Comparison of ENCODE assay signal across 18 cellular contexts in the genomic region with DNA sequence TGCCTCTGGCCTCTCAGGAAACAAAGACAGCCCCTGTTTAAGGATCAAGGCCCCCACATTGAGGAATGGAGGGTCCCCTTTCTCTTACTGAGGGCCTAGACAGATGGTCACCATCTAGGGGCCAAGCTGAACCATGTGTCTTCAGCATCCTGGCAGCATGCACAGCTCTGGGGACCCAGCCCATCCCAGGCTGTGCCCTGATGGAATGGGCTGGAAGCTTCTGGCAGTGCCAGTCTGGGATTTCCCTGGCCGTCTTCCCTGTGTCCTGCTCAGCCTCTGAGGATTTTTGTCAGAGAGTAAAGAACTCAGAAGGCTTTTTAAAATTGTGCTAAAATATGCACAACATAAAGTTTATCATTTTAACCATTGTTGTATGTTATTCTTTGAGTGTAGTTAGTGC.
DNase-seq lines count a peak whose midpoint lies in the region; ATAC-seq and TF ChIP-seq lines count a peak whose summit lies in the region.
"Had no signal": no experiment of that assay in that cellular context is flagged by ENCODE, and none has a peak within 500 bp of the region (broad histone marks: within the 10 kb centered on the region; RNA-seq: fewer than 3 reads in every experiment).

No MANE protein-coding gene starts in this region.

- H3K4me1 Mint-ChIP-seq in glutamatergic neuron (ENCODE audit: low read depth, unreplicated experiment): peaks cover 5% of the 10 kb centered on the region

- H3K36me3 ChIP-seq in sigmoid colon: no peaks in the 10 kb centered on the region
- H3K36me3 ChIP-seq: BLaER1, HAP-1 had no signal

- H3K4me3 Mint-ChIP-seq in glutamatergic neuron (ENCODE audit: unreplicated experiment): no peak overlapping the region
- H3K4me3 Mint-ChIP-seq: CD8-positive, alpha-beta T cell had no signal

- H3K27me3 Mint-ChIP-seq in glutamatergic neuron (ENCODE audit: unreplicated experiment): peaks cover 3% of the 10 kb centered on the region

- H3K4me1 ChIP-seq in sigmoid colon: peaks cover 0 to 67% (median 54%) of the 10 kb centered on the region in 4 donors
- H3K4me1 ChIP-seq: A549, BLaER1, HAP-1 had no signal

- DNase-seq in Ammon's horn (ENCODE audit: low spot score) (peak; percentile 28), globus pallidus (ENCODE audit: low spot score) (peak; percentile 65), midbrain (lab: John Stamatoyannopoulos, UW) (peak; percentile 25), sigmoid colon (no peak), glutamatergic neuron (no peak)
- DNase-seq in activated CD4-positive, CD25-positive, alpha-beta regulatory T cell treated with anti-CD3 and anti-CD28 coated beads, Interleukin-2, amount 50 U/mL, for 72 hours: no peak
- DNase-seq: AML-193; Calu3; CD8-positive, alpha-beta T cell; DND-41; EL had no signal

- peaks cover 2% of the 10 kb centered on the region for H3K9me3 Mint-ChIP-seq in glutamatergic neuron (ENCODE audit: unreplicated experiment)
- H3K9me3 Mint-ChIP-seq: CD8-positive, alpha-beta T cell had no signal

- no peak overlapping the region for H3K4me3 ChIP-seq in sigmoid colon
- H3K4me3 ChIP-seq: A549, BLaER1, GM12878, HAP-1 had no signal

- no peak for TF ChIP-seq POLR2A in sigmoid colon (IDR thresholded peaks at IDR 0.05)

- no peak for TF ChIP-seq CTCF in sigmoid colon (IDR thresholded peaks at IDR 0.05)
- no peak for TF ChIP-seq CTCF in glutamatergic neuron (IDR thresholded peaks at IDR 0.05; ENCODE audit: partially characterized antibody, unreplicated experiment)

- no peak for ATAC-seq in HG02610 (IDR thresholded peaks at IDR 0.05; ENCODE audit: unreplicated experiment)
- ATAC-seq: A549; CD8-positive, alpha-beta T cell; GM12878 had no signal

- intact Hi-C loops in sigmoid colon (cut with DNase I): no loop called here

- peak overlapping the region in 3 of 4 donors; percentile 75 to 87 (median 79) for H3K27ac ChIP-seq in sigmoid colon
- H3K27ac ChIP-seq: 22Rv1, A549, BLaER1, HL-60 had no signal

- no peak for TF ChIP-seq EP300 in sigmoid colon (IDR thresholded peaks at IDR 0.05)

- H3K9me3 ChIP-seq in sigmoid colon: no peaks in the 10 kb centered on the region
- H3K9me3 ChIP-seq: A549, BLaER1, HAP-1 had no signal

- no peaks in the 10 kb centered on the region for H3K27me3 ChIP-seq in sigmoid colon
- H3K27me3 ChIP-seq: BLaER1 had no signal

- no peak overlapping the region for H3K27ac Mint-ChIP-seq in glutamatergic neuron (ENCODE audit: unreplicated experiment)
- H3K27ac Mint-ChIP-seq: CD8-positive, alpha-beta T cell had no signal

- 55 to 85% methylated on average over 1 of the region's 1 CpG for WGBS in sigmoid colon, 2 donors

- H3K36me3 Mint-ChIP-seq in glutamatergic neuron (ENCODE audit: unreplicated experiment): no peaks in the 10 kb centered on the region
- H3K36me3 Mint-ChIP-seq: CD8-positive, alpha-beta T cell had no signal

Comparison
In these comparisons a context has a peak if more than half of its experiments do, and no peak if none do; other contexts are left out.
1. DNase-seq: peak in Ammon's horn (single experiment), globus pallidus (single experiment) and midbrain (single experiment); none in sigmoid colon (single experiment), glutamatergic neuron (single experiment) and activated CD4-positive, CD25-positive, alpha-beta regulatory T cell treated with anti-CD3 and anti-CD28 coated beads, Interleukin-2, amount 50 U/mL, for 72 hours (single experiment).